1 cellular context compared by ENCODE assay signal in the genomic region with DNA sequence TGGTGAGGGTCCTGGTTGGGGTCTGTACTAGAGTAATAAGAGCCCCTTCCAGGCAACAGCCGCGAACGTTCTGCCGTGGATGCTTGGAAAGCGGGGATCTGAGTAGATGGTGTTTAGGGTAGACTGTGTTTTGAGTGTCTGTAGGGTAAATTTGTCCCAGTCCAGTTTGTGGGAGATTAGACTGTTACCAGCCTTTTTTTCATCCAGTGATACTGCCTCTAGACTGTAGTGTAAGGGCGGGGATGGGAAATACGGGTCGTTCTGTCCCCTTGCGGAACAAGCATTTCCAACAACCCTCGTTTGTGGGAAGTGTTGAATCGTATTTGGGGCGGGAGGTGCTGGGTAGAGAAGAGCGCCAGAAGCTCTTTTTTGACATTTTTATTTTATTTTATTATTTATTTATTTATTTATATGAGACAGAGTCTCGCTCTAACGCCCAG.
TF ChIP-seq lines count a peak whose summit lies in the region.

No MANE protein-coding gene starts in this region.

TF ChIP-seq in GM12878, 131 proteins besides CTCF, POLR2A, EP300 and RAD21:
- TF ChIP-seq, protein P1, sequence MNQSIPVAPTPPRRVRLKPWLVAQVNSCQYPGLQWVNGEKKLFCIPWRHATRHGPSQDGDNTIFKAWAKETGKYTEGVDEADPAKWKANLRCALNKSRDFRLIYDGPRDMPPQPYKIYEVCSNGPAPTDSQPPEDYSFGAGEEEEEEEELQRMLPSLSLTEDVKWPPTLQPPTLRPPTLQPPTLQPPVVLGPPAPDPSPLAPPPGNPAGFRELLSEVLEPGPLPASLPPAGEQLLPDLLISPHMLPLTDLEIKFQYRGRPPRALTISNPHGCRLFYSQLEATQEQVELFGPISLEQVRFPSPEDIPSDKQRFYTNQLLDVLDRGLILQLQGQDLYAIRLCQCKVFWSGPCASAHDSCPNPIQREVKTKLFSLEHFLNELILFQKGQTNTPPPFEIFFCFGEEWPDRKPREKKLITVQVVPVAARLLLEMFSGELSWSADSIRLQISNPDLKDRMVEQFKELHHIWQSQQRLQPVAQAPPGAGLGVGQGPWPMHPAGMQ (IDR thresholded peaks at IDR 0.05; ENCODE audit: borderline replicate concordance) = no peak
- TF ChIP-seq MXI1 (IDR thresholded peaks at IDR 0.05; ENCODE audit: low read depth, low read length) = no peak
- TF ChIP-seq, protein P2, sequence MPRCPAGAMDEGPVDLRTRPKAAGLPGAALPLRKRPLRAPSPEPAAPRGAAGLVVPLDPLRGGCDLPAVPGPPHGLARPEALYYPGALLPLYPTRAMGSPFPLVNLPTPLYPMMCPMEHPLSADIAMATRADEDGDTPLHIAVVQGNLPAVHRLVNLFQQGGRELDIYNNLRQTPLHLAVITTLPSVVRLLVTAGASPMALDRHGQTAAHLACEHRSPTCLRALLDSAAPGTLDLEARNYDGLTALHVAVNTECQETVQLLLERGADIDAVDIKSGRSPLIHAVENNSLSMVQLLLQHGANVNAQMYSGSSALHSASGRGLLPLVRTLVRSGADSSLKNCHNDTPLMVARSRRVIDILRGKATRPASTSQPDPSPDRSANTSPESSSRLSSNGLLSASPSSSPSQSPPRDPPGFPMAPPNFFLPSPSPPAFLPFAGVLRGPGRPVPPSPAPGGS (IDR thresholded peaks at IDR 0.05; ENCODE audit: borderline replicate concordance, insufficient read depth, low read depth, low read length, poor library complexity, severe bottlenecking) = no peak
- no peak for TF ChIP-seq NFYA (IDR thresholded peaks at IDR 0.05; ENCODE audit: borderline replicate concordance, low read depth, low read length)
- TF ChIP-seq, protein P3, sequence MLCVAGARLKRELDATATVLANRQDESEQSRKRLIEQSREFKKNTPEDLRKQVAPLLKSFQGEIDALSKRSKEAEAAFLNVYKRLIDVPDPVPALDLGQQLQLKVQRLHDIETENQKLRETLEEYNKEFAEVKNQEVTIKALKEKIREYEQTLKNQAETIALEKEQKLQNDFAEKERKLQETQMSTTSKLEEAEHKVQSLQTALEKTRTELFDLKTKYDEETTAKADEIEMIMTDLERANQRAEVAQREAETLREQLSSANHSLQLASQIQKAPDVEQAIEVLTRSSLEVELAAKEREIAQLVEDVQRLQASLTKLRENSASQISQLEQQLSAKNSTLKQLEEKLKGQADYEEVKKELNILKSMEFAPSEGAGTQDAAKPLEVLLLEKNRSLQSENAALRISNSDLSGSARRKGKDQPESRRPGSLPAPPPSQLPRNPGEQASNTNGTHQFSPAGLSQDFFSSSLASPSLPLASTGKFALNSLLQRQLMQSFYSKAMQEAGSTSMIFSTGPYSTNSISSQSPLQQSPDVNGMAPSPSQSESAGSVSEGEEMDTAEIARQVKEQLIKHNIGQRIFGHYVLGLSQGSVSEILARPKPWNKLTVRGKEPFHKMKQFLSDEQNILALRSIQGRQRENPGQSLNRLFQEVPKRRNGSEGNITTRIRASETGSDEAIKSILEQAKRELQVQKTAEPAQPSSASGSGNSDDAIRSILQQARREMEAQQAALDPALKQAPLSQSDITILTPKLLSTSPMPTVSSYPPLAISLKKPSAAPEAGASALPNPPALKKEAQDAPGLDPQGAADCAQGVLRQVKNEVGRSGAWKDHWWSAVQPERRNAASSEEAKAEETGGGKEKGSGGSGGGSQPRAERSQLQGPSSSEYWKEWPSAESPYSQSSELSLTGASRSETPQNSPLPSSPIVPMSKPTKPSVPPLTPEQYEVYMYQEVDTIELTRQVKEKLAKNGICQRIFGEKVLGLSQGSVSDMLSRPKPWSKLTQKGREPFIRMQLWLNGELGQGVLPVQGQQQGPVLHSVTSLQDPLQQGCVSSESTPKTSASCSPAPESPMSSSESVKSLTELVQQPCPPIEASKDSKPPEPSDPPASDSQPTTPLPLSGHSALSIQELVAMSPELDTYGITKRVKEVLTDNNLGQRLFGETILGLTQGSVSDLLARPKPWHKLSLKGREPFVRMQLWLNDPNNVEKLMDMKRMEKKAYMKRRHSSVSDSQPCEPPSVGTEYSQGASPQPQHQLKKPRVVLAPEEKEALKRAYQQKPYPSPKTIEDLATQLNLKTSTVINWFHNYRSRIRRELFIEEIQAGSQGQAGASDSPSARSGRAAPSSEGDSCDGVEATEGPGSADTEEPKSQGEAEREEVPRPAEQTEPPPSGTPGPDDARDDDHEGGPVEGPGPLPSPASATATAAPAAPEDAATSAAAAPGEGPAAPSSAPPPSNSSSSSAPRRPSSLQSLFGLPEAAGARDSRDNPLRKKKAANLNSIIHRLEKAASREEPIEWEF (IDR thresholded peaks at IDR 0.05; ENCODE audit: insufficient replicate concordance, low read depth, low read length) = no peak
- TF ChIP-seq SMAD5 (IDR thresholded peaks at IDR 0.05; ENCODE audit: low read depth) = 0 out of 2 replicates have a peak, but pooled peaks have one; percentile 4
- TF ChIP-seq ZNF207 (IDR thresholded peaks at IDR 0.05; ENCODE audit: borderline replicate concordance) = no peak
- no peak for TF ChIP-seq SMARCA5 (IDR thresholded peaks at IDR 0.05)
- no peak for TF ChIP-seq YBX1 (IDR thresholded peaks at IDR 0.05)
- TF ChIP-seq HDGF (IDR thresholded peaks at IDR 0.05) = 0 out of 2 replicates have a peak, but pooled peaks have one; percentile 4
- TF ChIP-seq, protein P4, sequence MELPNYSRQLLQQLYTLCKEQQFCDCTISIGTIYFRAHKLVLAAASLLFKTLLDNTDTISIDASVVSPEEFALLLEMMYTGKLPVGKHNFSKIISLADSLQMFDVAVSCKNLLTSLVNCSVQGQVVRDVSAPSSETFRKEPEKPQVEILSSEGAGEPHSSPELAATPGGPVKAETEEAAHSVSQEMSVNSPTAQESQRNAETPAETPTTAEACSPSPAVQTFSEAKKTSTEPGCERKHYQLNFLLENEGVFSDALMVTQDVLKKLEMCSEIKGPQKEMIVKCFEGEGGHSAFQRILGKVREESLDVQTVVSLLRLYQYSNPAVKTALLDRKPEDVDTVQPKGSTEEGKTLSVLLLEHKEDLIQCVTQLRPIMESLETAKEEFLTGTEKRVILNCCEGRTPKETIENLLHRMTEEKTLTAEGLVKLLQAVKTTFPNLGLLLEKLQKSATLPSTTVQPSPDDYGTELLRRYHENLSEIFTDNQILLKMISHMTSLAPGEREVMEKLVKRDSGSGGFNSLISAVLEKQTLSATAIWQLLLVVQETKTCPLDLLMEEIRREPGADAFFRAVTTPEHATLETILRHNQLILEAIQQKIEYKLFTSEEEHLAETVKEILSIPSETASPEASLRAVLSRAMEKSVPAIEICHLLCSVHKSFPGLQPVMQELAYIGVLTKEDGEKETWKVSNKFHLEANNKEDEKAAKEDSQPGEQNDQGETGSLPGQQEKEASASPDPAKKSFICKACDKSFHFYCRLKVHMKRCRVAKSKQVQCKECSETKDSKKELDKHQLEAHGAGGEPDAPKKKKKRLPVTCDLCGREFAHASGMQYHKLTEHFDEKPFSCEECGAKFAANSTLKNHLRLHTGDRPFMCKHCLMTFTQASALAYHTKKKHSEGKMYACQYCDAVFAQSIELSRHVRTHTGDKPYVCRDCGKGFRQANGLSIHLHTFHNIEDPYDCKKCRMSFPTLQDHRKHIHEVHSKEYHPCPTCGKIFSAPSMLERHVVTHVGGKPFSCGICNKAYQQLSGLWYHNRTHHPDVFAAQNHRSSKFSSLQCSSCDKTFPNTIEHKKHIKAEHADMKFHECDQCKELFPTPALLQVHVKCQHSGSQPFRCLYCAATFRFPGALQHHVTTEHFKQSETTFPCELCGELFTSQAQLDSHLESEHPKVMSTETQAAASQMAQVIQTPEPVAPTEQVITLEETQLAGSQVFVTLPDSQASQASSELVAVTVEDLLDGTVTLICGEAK (IDR thresholded peaks at IDR 0.05; ENCODE audit: borderline replicate concordance) = no peak
- no peak for TF ChIP-seq MYB (IDR thresholded peaks at IDR 0.05; ENCODE audit: borderline replicate concordance, low read depth, low read length)
- TF ChIP-seq TARDBP (IDR thresholded peaks at IDR 0.05; ENCODE audit: borderline replicate concordance) = no peak
- TF ChIP-seq WRNIP1 (IDR thresholded peaks at IDR 0.05; ENCODE audit: borderline replicate concordance, low read depth, low read length) = 0 out of 2 replicates have a peak, but pooled peaks have one; percentile 74
- no peak for TF ChIP-seq NRF1 (conservative IDR thresholded peaks at IDR 0.05; ENCODE audit: low read depth, low read length)
TF ChIP-seq in GM12878: peak in this region for 3.
